1 cellular context compared by ENCODE assay signal in genomic region chr1:170166518-170167180, GRCh38.
TF ChIP-seq lines count a peak whose summit lies in the region.

No MANE protein-coding gene starts in this region.

TF ChIP-seq in HEK293, 187 proteins besides CTCF, POLR2A, EP300 and RAD21 (continued from another document):
- peak; percentile 57 for TF ChIP-seq ATF2 (tag by site-specific recombination; IDR thresholded peaks at IDR 0.05; ENCODE audit: low read depth)
